Comparison of ENCODE assay signal across 10 cellular contexts in the genomic region with DNA sequence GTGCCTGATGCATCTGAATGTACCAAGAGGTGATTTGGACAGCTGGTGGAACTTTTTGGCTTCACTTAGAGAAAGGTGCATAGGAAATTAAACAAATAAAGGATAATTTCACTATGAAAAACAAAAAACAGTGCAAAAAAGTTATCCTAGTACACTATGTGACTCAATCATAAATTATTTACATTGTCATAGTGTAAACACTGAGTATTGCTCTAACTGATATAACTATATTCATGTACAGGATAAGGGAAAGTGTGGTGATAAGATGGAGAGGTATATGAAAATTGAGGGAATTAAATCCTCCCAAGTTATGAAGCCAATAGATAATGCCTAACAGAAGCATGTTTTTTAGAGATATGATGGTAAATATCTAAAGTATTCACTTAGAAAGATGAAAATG. TPM values are rescaled to one million over a fixed set of nuclear protein-coding genes. Genes with fewer than 3 reads are reported as not detected.
"Had no signal": no experiment of that assay in that cellular context is flagged by ENCODE, and none has a peak within 500 bp of the region (broad histone marks: within the 10 kb centered on the region; RNA-seq: fewer than 3 reads in every experiment).

No MANE protein-coding gene starts in this region.

- ATAC-seq: GM23338, K562 had no signal

- H3K4me3 ChIP-seq: GM23338, K562 had no signal

- H3K27ac Mint-ChIP-seq: H9 had no signal

- H3K4me2 ChIP-seq: GM23338 had no signal

- H3K4me3 Mint-ChIP-seq: GM23338, H9 had no signal

- FAIRE-seq: H1, H54, HTR-8/SVneo, K562 had no signal

- DNase-seq: H9, HCEC 1CT, IMR-90, KG1 had no signal

- H3K9me3 Mint-ChIP-seq: GM23338, H9 had no signal

RNA-seq across cellular contexts. Expression of a gene that starts 50.2 kb away (rescaled TPM):
- total RNA-seq: HT-29, IMR-90, K562 had no signal
- polyA plus RNA-seq: IMR-90, K562 had no signal
